Comparison of ENCODE assay signal across 8 cellular contexts in genomic region chr3:174285242-174285641, GRCh38.
"Had no signal": no experiment of that assay in that cellular context is flagged by ENCODE, and none has a peak within 500 bp of the region (broad histone marks: within the 10 kb centered on the region; RNA-seq: fewer than 3 reads in every experiment).

No MANE protein-coding gene starts in this region.

- FAIRE-seq: HTR-8/SVneo had no signal

- H3K27ac Mint-ChIP-seq: HFFc6 had no signal

- H3K9ac ChIP-seq: GM23248 had no signal

- ATAC-seq: HCT116 had no signal

- H3K36me3 ChIP-seq: HAP-1 had no signal

- H3K27ac ChIP-seq: GM23248 had no signal

- H3K4me3 Mint-ChIP-seq: HFFc6 had no signal

- H3K9me3 Mint-ChIP-seq: HFFc6 had no signal

- DNase-seq: GM23248, GOT3, H7, HFFc6, IMR-90 had no signal

- H2AFZ ChIP-seq: GM23248 had no signal

- H3K4me3 ChIP-seq: GM23248, HAP-1 had no signal

- H3K9me3 ChIP-seq: HAP-1 had no signal
